Comparison of ENCODE assay signal across 15 cellular contexts in genomic region chr6:56714273-56714672, GRCh38.
DNase-seq lines count a peak whose midpoint lies in the region; ATAC-seq and TF ChIP-seq lines count a peak whose summit lies in the region.
"Had no signal": no experiment of that assay in that cellular context is flagged by ENCODE, and none has a peak within 500 bp of the region (broad histone marks: within the 10 kb centered on the region; RNA-seq: fewer than 3 reads in every experiment).

No MANE protein-coding gene starts in this region.

- peaks cover 2% of the 10 kb centered on the region for H3K27me3 Mint-ChIP-seq in glutamatergic neuron (ENCODE audit: unreplicated experiment)

- peak; percentile 39 for ATAC-seq in GM19452 (IDR thresholded peaks at IDR 0.05; ENCODE audit: unreplicated experiment)
- no peak for ATAC-seq in RWPE2 (ENCODE audit: low read depth)
- ATAC-seq in esophagus mucosa, result no peak
- ATAC-seq: activated CD4-positive, alpha-beta T cell treated with anti-CD3 and anti-CD28 coated beads for 36 hours had no signal

- H3K4me2 ChIP-seq in skeletal muscle satellite cell (ENCODE audit: low read length), result peak overlapping the region; percentile 65

- no peak for TF ChIP-seq CTCF in RWPE2 (IDR thresholded peaks at IDR 0.05; ENCODE audit: poor library complexity, severe bottlenecking)
- peak; percentile 9 for TF ChIP-seq CTCF in glutamatergic neuron (IDR thresholded peaks at IDR 0.05; ENCODE audit: partially characterized antibody, unreplicated experiment)

- H3K4me3 ChIP-seq in RWPE2 (ENCODE audit: severe bottlenecking), result no peak overlapping the region
- peak overlapping the region; percentile 14 for H3K4me3 ChIP-seq in skeletal muscle satellite cell (ENCODE audit: low read length)
- H3K4me3 ChIP-seq: SK-N-MC had no signal

- H3K27me3 ChIP-seq in RWPE2 (ENCODE audit: insufficient read depth, poor library complexity, severe bottlenecking), result no peaks in the 10 kb centered on the region
- H3K27me3 ChIP-seq in skeletal muscle satellite cell (ENCODE audit: control insufficient read depth, insufficient read depth, low read length), result no peaks in the 10 kb centered on the region

- peak overlapping the region; percentile 53 for H3K9ac ChIP-seq in skeletal muscle satellite cell (ENCODE audit: low read depth, low read length)

- H3K36me3 Mint-ChIP-seq in glutamatergic neuron (ENCODE audit: unreplicated experiment), result no peaks in the 10 kb centered on the region
- H3K36me3 Mint-ChIP-seq: naive B cell had no signal

- H3K27ac ChIP-seq in RWPE2 (ENCODE audit: poor library complexity, severe bottlenecking), result peak overlapping the region; percentile 92
- H3K27ac ChIP-seq: SK-N-MC had no signal

- H3K9me3 Mint-ChIP-seq in glutamatergic neuron (ENCODE audit: unreplicated experiment), result peaks cover 11% of the 10 kb centered on the region

- DNase-seq in RWPE2 (ENCODE audit: low spot score) (no peak), glutamatergic neuron (no peak), GM03348 (ENCODE audit: low spot score) (no peak), NCI-H2196 (lab: John Stamatoyannopoulos, UW; ENCODE audit: unreplicated experiment) (no peak), GM19240 (ENCODE audit: insufficient read length, low spot score) (no peak)
- DNase-seq: activated CD4-positive, alpha-beta T cell treated with anti-CD3 and anti-CD28 coated beads for 36 hours; activated gamma-delta T cell; Caco-2; hippocampal formation; naive B cell; stimulated activated CD4-positive, alpha-beta T cell treated with anti-CD3 and anti-CD28 coated beads, Interleukin-15, amount 100 ng/mL, for 24 hours had no signal

- H3K4me1 Mint-ChIP-seq in glutamatergic neuron (ENCODE audit: low read depth, unreplicated experiment), result peaks cover 57% of the 10 kb centered on the region
- H3K4me1 Mint-ChIP-seq: activated CD4-positive, alpha-beta T cell treated with anti-CD3 and anti-CD28 coated beads for 36 hours; naive B cell had no signal

- H3K4me3 Mint-ChIP-seq in glutamatergic neuron (ENCODE audit: unreplicated experiment), result no peak overlapping the region
- H3K4me3 Mint-ChIP-seq: activated CD4-positive, alpha-beta T cell treated with anti-CD3 and anti-CD28 coated beads for 36 hours; naive B cell had no signal

- no peak overlapping the region for H3K27ac Mint-ChIP-seq in glutamatergic neuron (ENCODE audit: unreplicated experiment)
- H3K27ac Mint-ChIP-seq: activated CD4-positive, alpha-beta T cell treated with anti-CD3 and anti-CD28 coated beads for 36 hours; naive B cell had no signal

- H3K4me1 ChIP-seq in RWPE2 (ENCODE audit: insufficient read depth, poor library complexity, severe bottlenecking) (peaks cover 55% of the 10 kb centered on the region), skeletal muscle satellite cell (ENCODE audit: control insufficient read depth, insufficient read depth, low read length) (peaks cover 51% of the 10 kb centered on the region)

- H3K9me3 ChIP-seq in RWPE2 (ENCODE audit: severe bottlenecking) (no peaks in the 10 kb centered on the region), skeletal muscle satellite cell (replicated peaks; ENCODE audit: low read length) (no peaks in the 10 kb centered on the region)

- H3K36me3 ChIP-seq in RWPE2 (ENCODE audit: low read depth) (no peaks in the 10 kb centered on the region), skeletal muscle satellite cell (ENCODE audit: insufficient read depth, low read length) (no peaks in the 10 kb centered on the region)
